ENCODE assay signal across 8 cellular contexts in genomic region chr19:58033741-58034475, GRCh38. TPM values are rescaled to one million over a fixed set of nuclear protein-coding genes. Genes with fewer than 3 reads are reported as not detected.
DNase-seq lines count a peak whose midpoint lies in the region; ATAC-seq, FAIRE-seq and TF ChIP-seq lines count a peak whose summit lies in the region.

TSS of gene ZSCAN1 (plus strand) at chr19:58034025. CDS start at chr19:58037837, 3,812 bp downstream.

- DNase-seq in activated CD8-positive, alpha-beta memory T cell treated with anti-CD3 and anti-CD28 coated beads, Interleukin-2, amount 50 U/mL, for 48 hours = peak; percentile 53
- peak; percentile 99 for DNase-seq in frontal cortex (ENCODE audit: low spot score in 2 of 2)
- DNase-seq in neural crest cell (ENCODE audit: low read depth, low spot score) = peak; percentile 73
- no peak for DNase-seq in upper lobe of right lung
- DNase-seq in amniotic stem cell (lab: John Stamatoyannopoulos, UW) = no peak

- H3K36me3 ChIP-seq in HUES48 (ENCODE audit: control insufficient read depth, insufficient read depth, low read length) (no peaks in the 10 kb centered on the region), upper lobe of right lung (no peaks in the 10 kb centered on the region)

- no peak within 1 kb of the TSS for H3K27ac ChIP-seq in HUES48 (ENCODE audit: low read depth, low read length)
- no peak within 1 kb of the TSS for H3K27ac ChIP-seq in upper lobe of right lung

- H3K27me3 ChIP-seq in HUES48 (ENCODE audit: control insufficient read depth, insufficient read depth, low read length) (no peaks in the 10 kb centered on the region), upper lobe of right lung (peaks cover 25% of the 10 kb centered on the region)

- peaks cover 19% of the 10 kb centered on the region for H3K36me3 Mint-ChIP-seq in neural crest cell (ENCODE audit: low read depth)

- H3K9me3 ChIP-seq in HUES48 (ENCODE audit: control insufficient read depth, insufficient read depth, low read length) = peaks cover 18% of the 10 kb centered on the region
- H3K9me3 ChIP-seq in upper lobe of right lung = no peaks in the 10 kb centered on the region

- intact Hi-C loops in upper lobe of right lung (cut with DNase I) = no loop called here

- peaks cover 4% of the 10 kb centered on the region; the same call in 1 of the 2 replicates for H3K4me1 ChIP-seq in HUES48 (ENCODE audit: control insufficient read depth, insufficient read depth, low read length)
- no peaks in the 10 kb centered on the region for H3K4me1 ChIP-seq in upper lobe of right lung

- peaks cover 13% of the 10 kb centered on the region for H3K4me1 Mint-ChIP-seq in neural crest cell

- H3K27me3 Mint-ChIP-seq in neural crest cell (ENCODE audit: low read depth) = peaks cover 2% of the 10 kb centered on the region

- TF ChIP-seq CTCF in neural crest cell (conservative IDR thresholded peaks at IDR 0.05) (no peak), upper lobe of right lung (IDR thresholded peaks at IDR 0.05) (no peak)

- FAIRE-seq in frontal cortex (lab: Jason Lieb, UNC) = no peak

- no peak within 1 kb of the TSS; the same call in 1 of the 2 replicates for H3K9ac ChIP-seq in HUES48 (ENCODE audit: low read depth, low read length)

- H3K9me3 Mint-ChIP-seq in neural crest cell = peaks cover 15% of the 10 kb centered on the region

- ATAC-seq in upper lobe of right lung = peak; percentile 61
- ATAC-seq in HG03439 (IDR thresholded peaks at IDR 0.05; ENCODE audit: unreplicated experiment) = no peak
- ATAC-seq in GM19452 (IDR thresholded peaks at IDR 0.05; ENCODE audit: unreplicated experiment) = no peak

- H3K4me3 Mint-ChIP-seq in neural crest cell = peak within 1 kb of the TSS; percentile 93

- peak within 1 kb of the TSS; percentile 67 for H3K4me3 ChIP-seq in HUES48 (ENCODE audit: low read depth, low read length)
- H3K4me3 ChIP-seq in upper lobe of right lung = peak within 1 kb of the TSS; percentile 26

- peak within 1 kb of the TSS; percentile 93 for H3K27ac Mint-ChIP-seq in neural crest cell (ENCODE audit: unreplicated experiment)

RNA-seq across cellular contexts. Expression of gene ZSCAN1, which starts in this region (rescaled TPM):
- total RNA-seq in frontal cortex (0.82 TPM), neural crest cell (7.1 and 7.6 TPM in 2 replicates), upper lobe of right lung (not detected)

Comparison
In these comparisons a context has a peak if more than half of its experiments do, and no peak if none do; other contexts are left out.
1. Peak in DNase-seq in frontal cortex; RNA of the gene not detected or under 1 TPM.
2. Peak in ATAC-seq and H3K4me3 ChIP-seq in upper lobe of right lung; RNA of the gene not detected or under 1 TPM.
3. DNase-seq: peak in activated CD8-positive, alpha-beta memory T cell treated with anti-CD3 and anti-CD28 coated beads, Interleukin-2, amount 50 U/mL, for 48 hours (single experiment) and neural crest cell (single experiment); none in upper lobe of right lung (single experiment) and amniotic stem cell (single experiment).